In the genomic region with DNA sequence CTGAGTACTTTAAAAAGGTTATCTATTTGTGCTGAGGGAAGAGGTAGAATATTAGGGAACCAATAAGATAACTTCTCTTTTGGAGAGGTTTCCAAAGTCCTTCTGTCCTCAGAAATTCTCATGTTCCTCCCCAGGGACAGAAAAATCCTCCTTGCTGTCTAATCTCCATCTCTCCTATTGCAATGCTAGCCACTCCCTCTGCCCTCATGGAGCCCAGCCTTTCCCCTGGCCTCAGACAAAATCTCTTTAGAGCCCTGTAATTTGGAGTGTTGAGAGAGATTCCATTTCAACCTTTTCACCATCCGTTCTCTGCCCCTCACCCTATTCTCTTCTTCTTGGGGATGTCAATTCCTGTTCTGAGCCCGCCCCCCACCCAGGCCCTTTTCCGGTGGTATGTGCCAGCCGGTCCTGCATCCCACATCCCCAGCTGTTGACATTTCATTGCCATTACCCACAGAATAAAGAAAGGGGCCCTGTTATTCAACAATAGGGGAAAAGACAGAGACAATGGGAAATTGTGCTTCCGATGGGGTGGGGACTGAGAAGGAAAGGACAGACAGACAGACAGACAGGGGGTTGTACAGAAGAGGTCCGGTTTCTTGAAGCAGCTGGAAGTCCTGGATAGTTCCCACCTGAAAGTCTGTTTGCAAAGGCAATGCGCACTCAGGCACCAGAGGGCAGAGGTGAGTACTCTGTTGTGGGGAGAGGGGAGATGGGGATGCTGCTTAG, we compare ENCODE assay signal across 8 cellular contexts. TPM values are rescaled to one million over a fixed set of nuclear protein-coding genes. Genes with fewer than 3 reads are reported as not detected.
DNase-seq lines count a peak whose midpoint lies in the region; ATAC-seq and TF ChIP-seq lines count a peak whose summit lies in the region.

Gene HAPLN2, plus strand, starts transcription at position 563 of the 729 bp plus-strand sequence. CDS start 4,076 bp downstream, outside the sequence.

- in situ Hi-C loops in GM13977 (cut with MboI; ENCODE audit: low pct_unique_long_range_greater_than_20kb, low sequenced_read_pairs, unreplicated experiment), result loop anchor here (10.0 kb wide), 1 partner anchor 234 kb away; no protein-coding TSS in a partner anchor

- no peaks in the 10 kb centered on the region for H3K9me3 ChIP-seq in Peyer's patch

- peaks cover 2 to 17% (median 4%) of the 10 kb centered on the region in 4 donors for H3K4me1 ChIP-seq in Peyer's patch

- no peak for ATAC-seq in GM19397 (IDR thresholded peaks at IDR 0.05; ENCODE audit: unreplicated experiment)
- ATAC-seq in HG02938 (IDR thresholded peaks at IDR 0.05; ENCODE audit: unreplicated experiment), result no peak

- H3K27me3 ChIP-seq in Peyer's patch, result peaks cover 0 to 7% of the 10 kb centered on the region in 2 donors

- TF ChIP-seq CTCF in AG10803 (conservative IDR thresholded peaks at IDR 0.05; ENCODE audit: low read length) (peak; percentile 45), GM13977 (IDR thresholded peaks at IDR 0.05; ENCODE audit: extremely low read depth, insufficient read depth, missing control alignments) (peak; percentile 65), Peyer's patch (IDR thresholded peaks at IDR 0.05) (peak in 3 of 6 experiments; percentile 13 to 33 (median 21))

- no peak within 1 kb of the TSS for H3K27ac ChIP-seq in Peyer's patch

- H3K4me3 ChIP-seq in AG10803 (ENCODE audit: low read length) (no peak within 1 kb of the TSS), Peyer's patch (no peak within 1 kb of the TSS)

- no peak for TF ChIP-seq POLR2A in Peyer's patch (IDR thresholded peaks at IDR 0.05)

- H3K36me3 ChIP-seq in Peyer's patch, result no peaks in the 10 kb centered on the region

- DNase-seq in AG10803 (ENCODE audit: low read depth), result no peak
- DNase-seq in GM13977 (ENCODE audit: low spot score), result no peak
- DNase-seq in SKM-1 (lab: John Stamatoyannopoulos, UW; ENCODE audit: unreplicated experiment), result peak; percentile 27
- peak; percentile 88 for DNase-seq in globus pallidus (ENCODE audit: low spot score)
- DNase-seq in Peyer's patch, result no peak
- no peak for DNase-seq in DMS114 treated with DMSO at 0.1 percent for 48 hours (lab: John Stamatoyannopoulos, UW; ENCODE audit: unreplicated experiment)

RNA-seq across cellular contexts. Expression of gene HAPLN2, which starts in this region (rescaled TPM):
- total RNA-seq in Peyer's patch, result 1 to 10 TPM in 3 of 4 donors, not detected in 1; 1.9 to 2.2 (median 2.1) TPM

Comparison
In these comparisons a context has a peak if more than half of its experiments do, and no peak if none do; other contexts are left out.
1. DNase-seq: peak in SKM-1 (single experiment) and globus pallidus (single experiment); none in AG10803 (single experiment), GM13977 (single experiment), Peyer's patch (0 of 3) and DMS114 treated with DMSO at 0.1 percent for 48 hours (single experiment).